In genomic region chr6:53230775-53231467, GRCh38 we compare ENCODE assay signal across 30 cellular contexts.
DNase-seq lines count a peak whose midpoint lies in the region; ATAC-seq, FAIRE-seq and TF ChIP-seq lines count a peak whose summit lies in the region.
"Had no signal": no experiment of that assay in that cellular context is flagged by ENCODE, and none has a peak within 500 bp of the region (broad histone marks: within the 10 kb centered on the region; RNA-seq: fewer than 3 reads in every experiment).

No MANE protein-coding gene starts in this region.

- no peak for TF ChIP-seq CTCF in OCI-LY1 (IDR thresholded peaks at IDR 0.05; ENCODE audit: low read length)
- TF ChIP-seq CTCF in GM12878 (IDR thresholded peaks at IDR 0.05 in 2 of 3, conservative IDR thresholded peaks at IDR 0.05 in 1 of 3; ENCODE audit: control insufficient read depth in 2 of 3, extremely low read depth in 1 of 3, insufficient read depth in 1 of 3, low read depth in 3 of 3, low read length in 3 of 3) = no peak

- in situ Hi-C loops in GM12878 (cut with MboI) = no loop called here

- no peak overlapping the region for H3K4me3 ChIP-seq in OCI-LY1 (ENCODE audit: low read depth, low read length, poor library complexity, severe bottlenecking)
- no peak overlapping the region for H3K4me3 ChIP-seq in GM12878
- H3K4me3 ChIP-seq: heart left ventricle, prostate gland, upper lobe of right lung had no signal

- H3K9me3 ChIP-seq in OCI-LY1 (ENCODE audit: low read length) = no peaks in the 10 kb centered on the region
- H3K9me3 ChIP-seq in GM12878 (replicated peaks; ENCODE audit: control insufficient read depth, insufficient read depth, low read length) = no peaks in the 10 kb centered on the region
- H3K9me3 ChIP-seq: heart left ventricle, prostate gland, upper lobe of right lung had no signal

- no peak for TF ChIP-seq EP300 in GM12878 (IDR thresholded peaks at IDR 0.05; ENCODE audit: borderline replicate concordance in 1 of 2, control insufficient read depth in 1 of 2, low read depth in 2 of 2, low read length in 2 of 2)

- H3K36me3 Mint-ChIP-seq in activated T-cell treated with anti-CD3 and anti-CD28 coated beads, Interleukin-2, amount 50 U/mL, for 24 hours (ENCODE audit: low read depth) = no peaks in the 10 kb centered on the region
- no peaks in the 10 kb centered on the region for H3K36me3 Mint-ChIP-seq in stimulated activated memory B cell treated with anti-CD40 and anti-IgM and Interleukin-4, amounts not matched to agents 10 μg/mL and 1 μg/mL and 100 μg/mL, for 72 hours
- H3K36me3 Mint-ChIP-seq: CD4-positive, alpha-beta memory T cell; mesothelial cell of epicardium; naive thymus-derived CD4-positive, alpha-beta T cell had no signal

- POLR2A ChIA-PET in GM12878 (lab: Charles Lee) = interaction anchor here (1.1 to 2.2 kb wide), 3 partner anchors 50 to 202 kb away, joined by 4 to 7 read pairs (median 5); no protein-coding TSS in a partner anchor

- SMC1A ChIA-PET in GM12878 (lab: Charles Lee; ENCODE audit: uncharacterized antibody, unreplicated experiment) = interaction anchor here (0.5 to 4.3 kb wide), 19 partner anchors 9 to 253 kb away, joined by 3 to 35 read pairs (median 6); no protein-coding TSS in a partner anchor

- H3K4me3 Mint-ChIP-seq in activated T-cell treated with anti-CD3 and anti-CD28 coated beads, Interleukin-2, amount 50 U/mL, for 24 hours = no peak overlapping the region
- peak overlapping the region; percentile 47 for H3K4me3 Mint-ChIP-seq in stimulated activated memory B cell treated with anti-CD40 and anti-IgM and Interleukin-4, amounts not matched to agents 10 μg/mL and 1 μg/mL and 100 μg/mL, for 72 hours
- H3K4me3 Mint-ChIP-seq: activated naive CD4-positive, alpha-beta T cell treated with anti-CD3 and anti-CD28 coated beads for 36 hours; mesothelial cell of epicardium; naive thymus-derived CD4-positive, alpha-beta T cell had no signal

- H3K36me3 ChIP-seq in OCI-LY1 (ENCODE audit: insufficient read depth, low read length) (no peaks in the 10 kb centered on the region), GM12878 (ENCODE audit: control insufficient read depth in 2 of 2, insufficient read depth in 2 of 2, low read length in 1 of 2) (no peaks in the 10 kb centered on the region)
- H3K36me3 ChIP-seq: heart left ventricle, prostate gland, upper lobe of right lung had no signal

- RAD21 ChIA-PET in GM12878 (lab: Charles Lee; ENCODE audit: unreplicated experiment) = interaction anchor here (0.7 to 3.5 kb wide), 11 partner anchors 14 to 276 kb away, joined by 3 to 23 read pairs (median 4); no protein-coding TSS in a partner anchor

- WGBS in GM12878 (ENCODE audit: insufficient coverage, insufficient replicate concordance, low lambda C conversion rate, missing lambda C conversion rate) = 54% methylated on average over 10 of the region's 10 CpGs

- CTCF ChIA-PET in GM12878 (lab: Yijun Ruan, JAX) = interaction anchor here (1.0 to 2.8 kb wide), 11 partner anchors 9 to 114 kb away, joined by 3 to 13 read pairs (median 4); no protein-coding TSS in a partner anchor

- no peaks in the 10 kb centered on the region for H3K27me3 Mint-ChIP-seq in activated T-cell treated with anti-CD3 and anti-CD28 coated beads, Interleukin-2, amount 50 U/mL, for 24 hours
- H3K27me3 Mint-ChIP-seq in stimulated activated memory B cell treated with anti-CD40 and anti-IgM and Interleukin-4, amounts not matched to agents 10 μg/mL and 1 μg/mL and 100 μg/mL, for 72 hours = no peaks in the 10 kb centered on the region
- H3K27me3 Mint-ChIP-seq: CD4-positive, alpha-beta memory T cell; naive thymus-derived CD4-positive, alpha-beta T cell had no signal

- no peak for TF ChIP-seq RAD21 in GM12878 (IDR thresholded peaks at IDR 0.05; ENCODE audit: insufficient read depth, low read depth, low read length)

- peaks cover 31% of the 10 kb centered on the region for H3K4me1 Mint-ChIP-seq in activated T-cell treated with anti-CD3 and anti-CD28 coated beads, Interleukin-2, amount 50 U/mL, for 24 hours (ENCODE audit: low read depth)
- H3K4me1 Mint-ChIP-seq in stimulated activated memory B cell treated with anti-CD40 and anti-IgM and Interleukin-4, amounts not matched to agents 10 μg/mL and 1 μg/mL and 100 μg/mL, for 72 hours = peaks cover 46% of the 10 kb centered on the region

- FAIRE-seq in GM12878 (lab: Jason Lieb, UNC) = no peak
- FAIRE-seq: A204.1 had no signal

- H3K79me2 ChIP-seq in OCI-LY1 (ENCODE audit: insufficient read depth, low read length) = no peaks in the 10 kb centered on the region
- H3K79me2 ChIP-seq in GM12878 (ENCODE audit: control insufficient read depth, insufficient read depth, low read length) = no peaks in the 10 kb centered on the region

- H3K9me3 Mint-ChIP-seq in activated T-cell treated with anti-CD3 and anti-CD28 coated beads, Interleukin-2, amount 50 U/mL, for 24 hours = no peaks in the 10 kb centered on the region
- H3K9me3 Mint-ChIP-seq in stimulated activated memory B cell treated with anti-CD40 and anti-IgM and Interleukin-4, amounts not matched to agents 10 μg/mL and 1 μg/mL and 100 μg/mL, for 72 hours = no peaks in the 10 kb centered on the region
- H3K9me3 Mint-ChIP-seq: activated naive CD4-positive, alpha-beta T cell treated with anti-CD3 and anti-CD28 coated beads for 36 hours; CD4-positive, alpha-beta memory T cell; mesothelial cell of epicardium; naive thymus-derived CD4-positive, alpha-beta T cell had no signal

- peaks cover 23% of the 10 kb centered on the region for H3K4me1 ChIP-seq in OCI-LY1 (ENCODE audit: insufficient read depth, low read length, severe bottlenecking)
- peaks cover 18% of the 10 kb centered on the region for H3K4me1 ChIP-seq in GM12878 (ENCODE audit: control insufficient read depth, insufficient read depth, low read length)
- H3K4me1 ChIP-seq: heart left ventricle, prostate gland, upper lobe of right lung had no signal

- H3K4me2 ChIP-seq in OCI-LY1 (ENCODE audit: low read length) (no peak overlapping the region), GM12878 (ENCODE audit: control insufficient read depth, insufficient read depth) (no peak overlapping the region)

- H3K9me2 ChIP-seq in OCI-LY1 (ENCODE audit: low read depth, low read length) = no peaks in the 10 kb centered on the region

- H3K27ac Mint-ChIP-seq in activated T-cell treated with anti-CD3 and anti-CD28 coated beads, Interleukin-2, amount 50 U/mL, for 24 hours = peak overlapping the region; percentile 90
- peak overlapping the region; percentile 87 for H3K27ac Mint-ChIP-seq in stimulated activated memory B cell treated with anti-CD40 and anti-IgM and Interleukin-4, amounts not matched to agents 10 μg/mL and 1 μg/mL and 100 μg/mL, for 72 hours
- H3K27ac Mint-ChIP-seq: mesothelial cell of epicardium had no signal

- no peak for TF ChIP-seq POLR2A in GM12878 (IDR thresholded peaks at IDR 0.05; ENCODE audit: low read depth, low read length)

- DNase-seq in activated T-cell treated with anti-CD3 and anti-CD28 coated beads, Interleukin-2, amount 50 U/mL, for 24 hours = no peak
- DNase-seq in activated T-cell treated with anti-CD3 and anti-CD28 coated beads for 4 hours (no peak), GM12878 (ENCODE audit: low read depth, low spot score) (no peak), GOT3 (lab: John Stamatoyannopoulos, UW) (no peak)
- DNase-seq: amygdala; foreskin melanocyte; H7; heart left ventricle; KBM-7; MM.1S; naive thymus-derived CD4-positive, alpha-beta T cell; NCI-H2029 treated with DMSO at 0.1 percent for 48 hours; NCI-H526 treated with DMSO at 0.1 percent for 48 hours; NK-92 treated with Interleukin-12 subunit alpha and Interleukin-12 subunit beta, amount 100 ng/mL, for 24 hours; occipital lobe; SHP77; stimulated activated CD4-positive, alpha-beta T cell treated with anti-CD3 and anti-CD28 coated beads, Interleukin-15, amount 100 ng/mL, for 24 hours; stimulated activated CD4-positive, alpha-beta T cell treated with anti-CD3 and anti-CD28 coated beads, Interleukin-4, amount 100 ng/mL, for 4 hours; upper lobe of right lung had no signal

- no peaks in the 10 kb centered on the region for H3F3A ChIP-seq in OCI-LY1 (ENCODE audit: insufficient read depth, low read length)

- no peaks in the 10 kb centered on the region for H4K20me1 ChIP-seq in OCI-LY1 (ENCODE audit: insufficient read depth, low read length)
- no peaks in the 10 kb centered on the region for H4K20me1 ChIP-seq in GM12878 (ENCODE audit: control insufficient read depth, insufficient read depth)

- no peak overlapping the region for H3K9ac ChIP-seq in OCI-LY1 (ENCODE audit: low read length)
- H3K9ac ChIP-seq in GM12878 (ENCODE audit: control insufficient read depth, insufficient read depth, low read length) = no peak overlapping the region

- BruUV-seq in GM12878 (replicated peaks; lab: Mats Ljungman, UMichigan) = no TSS peak

- H2AFZ ChIP-seq in OCI-LY1 (ENCODE audit: low read length) = no peak overlapping the region
- no peak overlapping the region for H2AFZ ChIP-seq in GM12878 (ENCODE audit: control insufficient read depth, low read depth, low read length)

- H3K27ac ChIP-seq in OCI-LY1 (ENCODE audit: low read depth, low read length, poor library complexity, severe bottlenecking) (peak overlapping the region; percentile 46), GM12878 (ENCODE audit: control insufficient read depth, insufficient read depth) (no peak overlapping the region)
- H3K27ac ChIP-seq: heart left ventricle, prostate gland, upper lobe of right lung had no signal

- intact Hi-C loops in GM12878 (cut with micrococcal nuclease; ENCODE audit: unreplicated experiment) = loop anchor here (1.0 kb wide), 1 partner anchor 30 kb away; no protein-coding TSS in a partner anchor

- H3K27me3 ChIP-seq in OCI-LY1 (ENCODE audit: insufficient read depth, low read length) (no peaks in the 10 kb centered on the region), GM12878 (replicated peaks in 1 of 2; ENCODE audit: control insufficient read depth in 2 of 2, insufficient read depth in 2 of 2, low read length in 1 of 2) (no peaks in the 10 kb centered on the region)
- H3K27me3 ChIP-seq: heart left ventricle, upper lobe of right lung had no signal

- peak; percentile 6 for ATAC-seq in GM12878
- ATAC-seq in stimulated activated memory B cell treated with anti-CD40 and anti-IgM and Interleukin-4, amounts not matched to agents 10 μg/mL and 1 μg/mL and 100 μg/mL, for 72 hours = no peak
- no peak for ATAC-seq in GM19452 (IDR thresholded peaks at IDR 0.05; ENCODE audit: unreplicated experiment)
- no peak for ATAC-seq in GM18868 (IDR thresholded peaks at IDR 0.05; ENCODE audit: unreplicated experiment)
- ATAC-seq: heart left ventricle, Panc1, sciatic nerve, upper lobe of right lung had no signal

TF ChIP-seq in GM12878, 131 proteins besides CTCF, POLR2A, EP300 and RAD21 (continues in another document):
- TF ChIP-seq SRF (IDR thresholded peaks at IDR 0.05; ENCODE audit: low read depth in 2 of 2, low read length in 2 of 2) = no peak
